ENCODE assay signal across 25 cellular contexts in genomic region chr5:154176191-154176590, GRCh38. TPM values are rescaled to one million over a fixed set of nuclear protein-coding genes. Genes with fewer than 3 reads are reported as not detected.
A peak's percentile ranks its signal among the peaks of the same experiment; 100 is the strongest.
DNase-seq lines count a peak whose midpoint lies in the region; ATAC-seq and TF ChIP-seq lines count a peak whose summit lies in the region.
"Had no signal": no experiment of that assay in that cellular context is flagged by ENCODE, and none has a peak within 500 bp of the region (broad histone marks: within the 10 kb centered on the region; RNA-seq: fewer than 3 reads in every experiment).

No MANE protein-coding gene starts in this region.

- H3K4me3 ChIP-seq in breast epithelium (no peak overlapping the region), skeletal muscle satellite cell (ENCODE audit: low read length) (no peak overlapping the region)
- H3K4me3 ChIP-seq: A549, GM23338, neural progenitor cell, SJSA1, testis had no signal

- peaks cover 15% of the 10 kb centered on the region for H3K4me1 Mint-ChIP-seq in MCF 10A (ENCODE audit: insufficient read depth, unreplicated experiment)

- no peak overlapping the region for H3K9ac ChIP-seq in skeletal muscle satellite cell (ENCODE audit: low read depth, low read length)
- H3K9ac ChIP-seq: neural progenitor cell had no signal

- no peak overlapping the region for H3K27ac Mint-ChIP-seq in MCF 10A (ENCODE audit: low read depth, unreplicated experiment)
- H3K27ac Mint-ChIP-seq: activated naive CD8-positive, alpha-beta T cell; activated T-cell treated with anti-CD3 and anti-CD28 coated beads, Interleukin-2, amount 50 U/mL, for 72 hours; GM23338; mesothelial cell of epicardium; neural progenitor cell; T-helper 2 cell treated with Interferon-gamma antibody and Interleukin-4, amounts not matched to agents 5 μg/mL and 100 μg/mL, for 36 hours had no signal

- no peaks in the 10 kb centered on the region for H3K27me3 ChIP-seq in breast epithelium
- peaks cover 14% of the 10 kb centered on the region for H3K27me3 ChIP-seq in skeletal muscle satellite cell (ENCODE audit: control insufficient read depth, insufficient read depth, low read length)
- H3K27me3 ChIP-seq: neural progenitor cell, SJSA1, testis had no signal

- no peak for TF ChIP-seq POLR2A in breast epithelium (IDR thresholded peaks at IDR 0.05)

- POLR2A ChIA-PET in MCF 10A (lab: Yijun Ruan, JAX) = interaction anchor here (0.6 to 0.9 kb wide), 2 partner anchors 10 to 38 kb away, joined by 3 read pairs; no protein-coding TSS in a partner anchor

- no peaks in the 10 kb centered on the region for H3K36me3 Mint-ChIP-seq in MCF 10A (ENCODE audit: insufficient read depth, unreplicated experiment)
- H3K36me3 Mint-ChIP-seq: activated naive CD8-positive, alpha-beta T cell; CD4-positive, alpha-beta memory T cell; mesothelial cell of epicardium; neural progenitor cell had no signal

- TF ChIP-seq CTCF in MCF 10A (IDR thresholded peaks at IDR 0.05; ENCODE audit: unreplicated experiment) = no peak
- no peak for TF ChIP-seq CTCF in breast epithelium (IDR thresholded peaks at IDR 0.05)

- no peak overlapping the region for H3K27ac ChIP-seq in breast epithelium
- H3K27ac ChIP-seq: A549, neural progenitor cell, SJSA1, testis had no signal

- no TSS peak for BruUV-seq in MCF 10A (replicated peaks; lab: Mats Ljungman, UMichigan)

- H3K9me3 ChIP-seq in breast epithelium = no peaks in the 10 kb centered on the region
- H3K9me3 ChIP-seq in skeletal muscle satellite cell (replicated peaks; ENCODE audit: low read length) = no peaks in the 10 kb centered on the region
- H3K9me3 ChIP-seq: A549, SJSA1, testis had no signal

- intact Hi-C loops in MCF 10A (cut with micrococcal nuclease) (no loop called here), breast epithelium (cut with DNase I; ENCODE audit: low total_unique reads) (no loop called here)

- peaks cover 30% of the 10 kb centered on the region for H3K27me3 Mint-ChIP-seq in MCF 10A (ENCODE audit: insufficient read depth, unreplicated experiment)

- ATAC-seq in HG02610 (IDR thresholded peaks at IDR 0.05; ENCODE audit: unreplicated experiment) = no peak
- ATAC-seq: A549; activated CD4-positive, CD25-positive, alpha-beta regulatory T cell treated with anti-CD3 and anti-CD28 coated beads, Interleukin-2, amount 50 U/mL, for 24 hours; activated T-cell treated with anti-CD3 and anti-CD28 coated beads, Interleukin-2, amount 50 U/mL, for 72 hours; GM23338; HepG2 had no signal

- H3K4me1 ChIP-seq in breast epithelium (no peaks in the 10 kb centered on the region), skeletal muscle satellite cell (ENCODE audit: control insufficient read depth, insufficient read depth, low read length) (peaks cover 7% of the 10 kb centered on the region)
- H3K4me1 ChIP-seq: A549, neural progenitor cell, SJSA1, testis had no signal

- no peaks in the 10 kb centered on the region for H3K36me3 ChIP-seq in breast epithelium
- H3K36me3 ChIP-seq in skeletal muscle satellite cell (ENCODE audit: insufficient read depth, low read length) = no peaks in the 10 kb centered on the region
- H3K36me3 ChIP-seq: neural progenitor cell, SJSA1 had no signal

- no peaks in the 10 kb centered on the region for H3K9me3 Mint-ChIP-seq in MCF 10A (ENCODE audit: unreplicated experiment)
- H3K9me3 Mint-ChIP-seq: activated T-cell treated with anti-CD3 and anti-CD28 coated beads, Interleukin-2, amount 50 U/mL, for 72 hours; GM23338; mesothelial cell of epicardium; neural progenitor cell; T-helper 2 cell treated with Interferon-gamma antibody and Interleukin-4, amounts not matched to agents 5 μg/mL and 100 μg/mL, for 36 hours had no signal

- CTCF ChIA-PET in MCF 10A (lab: Yijun Ruan, JAX) = interaction anchor here (0.6 to 6.1 kb wide), 7 partner anchors 14 to 210 kb away, joined by 3 to 72 read pairs (median 3); partner anchors contain the start of gene GALNT10

- H3K4me2 ChIP-seq in skeletal muscle satellite cell (ENCODE audit: low read length) = peak overlapping the region; percentile 28
- H3K4me2 ChIP-seq: A549, GM23338, neural progenitor cell had no signal

- DNase-seq in MCF 10A (ENCODE audit: unreplicated experiment) (peak; percentile 53), breast epithelium (ENCODE audit: low spot score in 2 of 2) (no peak), NCI-H2196 (lab: John Stamatoyannopoulos, UW; ENCODE audit: unreplicated experiment) (peak; percentile 47), dedifferentiated amniotic fluid mesenchymal stem cell (ENCODE audit: extremely low spot score) (peak; percentile 23), cerebellum (ENCODE audit: low spot score) (no peak)
- DNase-seq in activated CD8-positive, alpha-beta memory T cell treated with anti-CD3 and anti-CD28 coated beads, Interleukin-2, amount 50 U/mL, for 4 hours = no peak
- DNase-seq: activated T-cell treated with anti-CD3 and anti-CD28 coated beads, Interleukin-2, amount 50 U/mL, for 72 hours; CD4-positive, alpha-beta memory T cell; central memory CD4-positive, alpha-beta T cell; DMS79 treated with DMSO at 0.1 percent for 48 hours; hippocampal formation; kidney; NCI-H526 treated with DMSO at 0.1 percent for 48 hours; testis had no signal

- no peak overlapping the region for H3K4me3 Mint-ChIP-seq in MCF 10A (ENCODE audit: unreplicated experiment)
- H3K4me3 Mint-ChIP-seq: activated naive CD8-positive, alpha-beta T cell; activated T-cell treated with anti-CD3 and anti-CD28 coated beads, Interleukin-2, amount 50 U/mL, for 72 hours; CD4-positive, alpha-beta memory T cell; GM23338; mesothelial cell of epicardium; neural progenitor cell; T-helper 2 cell treated with Interferon-gamma antibody and Interleukin-4, amounts not matched to agents 5 μg/mL and 100 μg/mL, for 36 hours had no signal

RNA-seq across cellular contexts. Expression of gene GALNT10, which starts 14.3 kb away (rescaled TPM):
- total RNA-seq in MCF 10A (2022) = 46.8 and 57.4 TPM in 2 replicates
- total RNA-seq in breast epithelium = 10 to 100 TPM; 32.8 to 67.2 (median 34.1) TPM
- total RNA-seq in skeletal muscle satellite cell (2012; rRNA removed) = 15.5 and 17.5 TPM in 2 replicates
- 11.6 TPM for total RNA-seq in cerebellum

Comparison
In these comparisons a context has a peak if more than half of its experiments do, and no peak if none do; other contexts are left out.
1. DNase-seq: peak in MCF 10A (single experiment), NCI-H2196 (single experiment) and dedifferentiated amniotic fluid mesenchymal stem cell (single experiment); none in breast epithelium (0 of 2), cerebellum (single experiment) and activated CD8-positive, alpha-beta memory T cell treated with anti-CD3 and anti-CD28 coated beads, Interleukin-2, amount 50 U/mL, for 4 hours (single experiment).